In genomic region chr22:40950888-40951794, GRCh38 we compare ENCODE assay signal across 8 cellular contexts.
A peak's percentile ranks its signal among the peaks of the same experiment; 100 is the strongest.
DNase-seq lines count a peak whose midpoint lies in the region; ATAC-seq lines count a peak whose summit lies in the region.

TSS of gene RBX1 (plus strand) at chr22:40951378. CDS start at chr22:40951399, 21 bp downstream.

- ATAC-seq in HG03442 (IDR thresholded peaks at IDR 0.05; ENCODE audit: unreplicated experiment): peak; percentile 70

- H3K27ac ChIP-seq in cingulate gyrus (ENCODE audit: low read depth, low read length): peak within 1 kb of the TSS; percentile 98

- DNase-seq in AML-193 (lab: John Stamatoyannopoulos, UW) (peak; percentile 94 to 96), GM19238 (ENCODE audit: insufficient read length, low spot score) (peak; percentile 91), NCI-H524 (lab: John Stamatoyannopoulos, UW) (peak; percentile 98), kidney glomerular epithelial cell (lab: John Stamatoyannopoulos, UW) (peak; percentile 97)
- DNase-seq in activated CD4-positive, alpha-beta T cell treated with anti-CD3 and anti-CD28 coated beads for 4 hours: peak; percentile 98 to 99
- DNase-seq in stimulated activated CD4-positive, alpha-beta T cell treated with anti-CD3 and anti-CD28 coated beads, Interleukin-1b, Interleukin-23, amount 100 ng/mL, for 1 hour (ENCODE audit: low read depth in 2 of 2): peak; percentile 97 to 99

Comparison
In these comparisons a context has a peak if more than half of its experiments do, and no peak if none do; other contexts are left out.
1. Peak in every context shown above with its lines: DNase-seq, ATAC-seq and H3K27ac ChIP-seq.